1 cellular context compared by ENCODE assay signal in the genomic region with DNA sequence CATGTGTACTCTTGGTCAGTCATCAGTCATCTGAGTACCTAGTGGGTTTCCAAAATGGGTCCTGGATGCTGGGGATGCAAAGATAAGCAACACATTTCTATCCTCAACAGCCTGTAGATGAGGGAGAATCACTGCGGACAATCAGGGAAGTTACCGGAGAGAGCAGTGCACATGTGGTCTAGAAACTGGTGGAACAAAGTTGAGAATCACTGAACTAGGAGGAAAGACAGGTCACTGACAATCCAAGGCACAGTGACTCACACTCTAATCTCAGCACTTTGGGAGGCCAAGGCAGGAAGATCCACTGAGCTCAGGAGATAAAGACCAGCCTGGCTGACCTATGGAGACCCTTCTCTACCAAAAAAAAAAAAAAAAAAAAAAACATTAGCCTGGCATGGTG.
A peak's percentile ranks its signal among the peaks of the same experiment; 100 is the strongest.
TF ChIP-seq lines count a peak whose summit lies in the region.

No MANE protein-coding gene starts in this region.

TF ChIP-seq in HepG2, 621 proteins besides CTCF, POLR2A, EP300 and RAD21:
- TF ChIP-seq, protein P1, sequence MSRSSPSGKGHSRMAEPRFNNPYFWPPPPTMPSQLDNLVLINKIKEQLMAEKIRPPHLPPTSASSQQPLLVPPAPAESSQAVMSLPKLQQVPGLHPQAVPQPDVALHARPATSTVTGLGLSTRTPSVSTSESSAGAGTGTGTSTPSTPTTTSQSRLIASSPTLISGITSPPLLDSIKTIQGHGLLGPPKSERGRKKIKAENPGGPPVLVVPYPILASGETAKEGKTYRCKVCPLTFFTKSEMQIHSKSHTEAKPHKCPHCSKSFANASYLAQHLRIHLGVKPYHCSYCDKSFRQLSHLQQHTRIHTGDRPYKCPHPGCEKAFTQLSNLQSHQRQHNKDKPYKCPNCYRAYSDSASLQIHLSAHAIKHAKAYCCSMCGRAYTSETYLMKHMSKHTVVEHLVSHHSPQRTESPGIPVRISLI (CRISPR knock-in tag; IDR thresholded peaks at IDR 0.05; ENCODE audit: borderline replicate concordance) = 0 out of 2 replicates have a peak, but pooled peaks have one; percentile 1
- TF ChIP-seq FOXO1 (CRISPR knock-in tag; IDR thresholded peaks at IDR 0.05) (no peak), ZNF468 (CRISPR knock-in tag; IDR thresholded peaks at IDR 0.05) (no peak), CEBPB (IDR thresholded peaks at IDR 0.05; ENCODE audit: borderline replicate concordance, low read depth, low read length) (no peak), ZNF781 (CRISPR knock-in tag; IDR thresholded peaks at IDR 0.05; ENCODE audit: borderline replicate concordance, not compliant biosample characterization) (no peak), ZNF160 (CRISPR knock-in tag; IDR thresholded peaks at IDR 0.05) (no peak), MED13 (CRISPR knock-in tag; IDR thresholded peaks at IDR 0.05) (no peak), RBAK (CRISPR knock-in tag; IDR thresholded peaks at IDR 0.05) (no peak), SOX13 (IDR thresholded peaks at IDR 0.05) (no peak), SOX13 (CRISPR knock-in tag; conservative IDR thresholded peaks at IDR 0.05 in 1 of 2, IDR thresholded peaks at IDR 0.05 in 1 of 2) (0 out of 4 replicates have a peak, but pooled peaks of 1 of the 2 experiments have one; percentile 4), ZNF224 (CRISPR knock-in tag; IDR thresholded peaks at IDR 0.05) (no peak), ZNF205 (CRISPR knock-in tag; IDR thresholded peaks at IDR 0.05) (no peak), SETDB1 (CRISPR knock-in tag; IDR thresholded peaks at IDR 0.05; ENCODE audit: borderline replicate concordance) (no peak), ZFP82 (CRISPR knock-in tag; IDR thresholded peaks at IDR 0.05; ENCODE audit: borderline replicate concordance) (no peak), ZNF768 (CRISPR knock-in tag; IDR thresholded peaks at IDR 0.05) (no peak), MAF1 (CRISPR knock-in tag; IDR thresholded peaks at IDR 0.05; ENCODE audit: borderline replicate concordance) (no peak), RARA (CRISPR knock-in tag; IDR thresholded peaks at IDR 0.05) (peak; percentile 42), EEA1 (CRISPR knock-in tag; IDR thresholded peaks at IDR 0.05; ENCODE audit: borderline replicate concordance) (no peak), FOSL2 (CRISPR knock-in tag; IDR thresholded peaks at IDR 0.05) (peak; percentile 78), SMC3 (IDR thresholded peaks at IDR 0.05; ENCODE audit: low read length) (no peak), MAX (IDR thresholded peaks at IDR 0.05) (0 out of 2 replicates have a peak, but pooled peaks have one; percentile 36)
- TF ChIP-seq, protein P2, sequence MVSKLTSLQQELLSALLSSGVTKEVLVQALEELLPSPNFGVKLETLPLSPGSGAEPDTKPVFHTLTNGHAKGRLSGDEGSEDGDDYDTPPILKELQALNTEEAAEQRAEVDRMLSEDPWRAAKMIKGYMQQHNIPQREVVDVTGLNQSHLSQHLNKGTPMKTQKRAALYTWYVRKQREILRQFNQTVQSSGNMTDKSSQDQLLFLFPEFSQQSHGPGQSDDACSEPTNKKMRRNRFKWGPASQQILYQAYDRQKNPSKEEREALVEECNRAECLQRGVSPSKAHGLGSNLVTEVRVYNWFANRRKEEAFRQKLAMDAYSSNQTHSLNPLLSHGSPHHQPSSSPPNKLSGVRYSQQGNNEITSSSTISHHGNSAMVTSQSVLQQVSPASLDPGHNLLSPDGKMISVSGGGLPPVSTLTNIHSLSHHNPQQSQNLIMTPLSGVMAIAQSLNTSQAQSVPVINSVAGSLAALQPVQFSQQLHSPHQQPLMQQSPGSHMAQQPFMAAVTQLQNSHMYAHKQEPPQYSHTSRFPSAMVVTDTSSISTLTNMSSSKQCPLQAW (CRISPR knock-in tag; IDR thresholded peaks at IDR 0.05) = no peak
